ENCODE assay signal across 7 cellular contexts in genomic region chr10:132873395-132873794, GRCh38.
"Had no signal": no experiment of that assay in that cellular context is flagged by ENCODE, and none has a peak within 500 bp of the region (broad histone marks: within the 10 kb centered on the region; RNA-seq: fewer than 3 reads in every experiment).

No MANE protein-coding gene starts in this region.

- H3K9me3 ChIP-seq: ovary had no signal

- DNase-seq: activated CD4-positive, alpha-beta memory T cell treated with anti-CD3 and anti-CD28 coated beads, Interleukin-2, amount 10 ng/mL, durations not matched to agents 7 days and 5 days; foreskin melanocyte; small intestine; trophoblast cell had no signal

- H3K9me3 Mint-ChIP-seq: activated CD4-positive, alpha-beta memory T cell treated with anti-CD3 and anti-CD28 coated beads, Interleukin-2, amount 10 ng/mL, durations not matched to agents 7 days and 5 days had no signal

- H3K4me3 Mint-ChIP-seq: activated CD4-positive, alpha-beta memory T cell treated with anti-CD3 and anti-CD28 coated beads, Interleukin-2, amount 10 ng/mL, durations not matched to agents 7 days and 5 days; stimulated activated memory B cell treated with anti-CD40 and anti-IgM and Interleukin-4, amounts not matched to agents 10 μg/mL and 1 μg/mL and 100 μg/mL, for 72 hours had no signal

- H3K36me3 ChIP-seq: ovary had no signal

- H3K4me1 Mint-ChIP-seq: activated CD4-positive, alpha-beta memory T cell treated with anti-CD3 and anti-CD28 coated beads, Interleukin-2, amount 10 ng/mL, durations not matched to agents 7 days and 5 days; stimulated activated memory B cell treated with anti-CD40 and anti-IgM and Interleukin-4, amounts not matched to agents 10 μg/mL and 1 μg/mL and 100 μg/mL, for 72 hours had no signal

- H3K36me3 Mint-ChIP-seq: stimulated activated memory B cell treated with anti-CD40 and anti-IgM and Interleukin-4, amounts not matched to agents 10 μg/mL and 1 μg/mL and 100 μg/mL, for 72 hours had no signal

- H3K4me3 ChIP-seq: ovary had no signal

- H3K27ac Mint-ChIP-seq: activated CD4-positive, alpha-beta memory T cell treated with anti-CD3 and anti-CD28 coated beads, Interleukin-2, amount 10 ng/mL, durations not matched to agents 7 days and 5 days; activated naive CD4-positive, alpha-beta T cell treated with anti-CD3 and anti-CD28 coated beads, Interleukin-2, amount 50 U/mL, for 72 hours; stimulated activated memory B cell treated with anti-CD40 and anti-IgM and Interleukin-4, amounts not matched to agents 10 μg/mL and 1 μg/mL and 100 μg/mL, for 72 hours had no signal

- H3K27me3 ChIP-seq: ovary had no signal

- H3K27ac ChIP-seq: ovary had no signal

- ATAC-seq: activated naive CD4-positive, alpha-beta T cell treated with anti-CD3 and anti-CD28 coated beads, Interleukin-2, amount 50 U/mL, for 72 hours; stimulated activated memory B cell treated with anti-CD40 and anti-IgM and Interleukin-4, amounts not matched to agents 10 μg/mL and 1 μg/mL and 100 μg/mL, for 72 hours had no signal
